19 cellular contexts compared by ENCODE assay signal in genomic region chr11:22860241-22860640, GRCh38. TPM values are rescaled to one million over a fixed set of nuclear protein-coding genes. Genes with fewer than 3 reads are reported as not detected.
DNase-seq lines count a peak whose midpoint lies in the region; ATAC-seq, FAIRE-seq and TF ChIP-seq lines count a peak whose summit lies in the region.
"Had no signal": no experiment of that assay in that cellular context is flagged by ENCODE, and none has a peak within 500 bp of the region (broad histone marks: within the 10 kb centered on the region; RNA-seq: fewer than 3 reads in every experiment).

Gene CCDC179, minus strand, starts transcription at chr11:22860474. Its CDS starts 53 bp downstream, at chr11:22860421.

- TF ChIP-seq EP300 in H1 (IDR thresholded peaks at IDR 0.05; ENCODE audit: borderline replicate concordance in 1 of 2, low read depth in 2 of 2, low read length in 2 of 2) = no peak

- no peak within 1 kb of the TSS for H3K56ac ChIP-seq in H1 (replicated peaks; ENCODE audit: insufficient read length, low read depth, low read length)

- 97% methylated on average over 4 of the region's 4 CpGs; no CpG with 5 or more reads in 1 of the 2 experiments for WGBS in H1 (ENCODE audit: extremely low coverage in 1 of 2, insufficient coverage in 1 of 2, insufficient read length in 1 of 2, insufficient replicate concordance in 2 of 2, low coverage in 1 of 2, low lambda C conversion rate in 2 of 2, missing lambda C conversion rate in 1 of 2), 2 experiments

- no peaks in the 10 kb centered on the region for H3K23me2 ChIP-seq in H1 (ENCODE audit: low read depth, low read length)

- H3K27me3 ChIP-seq in HCT116 (ENCODE audit: insufficient read depth, low read length) (no peaks in the 10 kb centered on the region), H1 (replicated peaks in 1 of 4; ENCODE audit: control insufficient read depth in 3 of 4, extremely low read depth in 1 of 4, insufficient read depth in 3 of 4, low read length in 3 of 4) (no peaks in the 10 kb centered on the region)
- H3K27me3 ChIP-seq: BE2C had no signal

- H3K18ac ChIP-seq in H1 (ENCODE audit: extremely low read depth, low read length) = no peak within 1 kb of the TSS

- H3K4me1 ChIP-seq in HCT116 (ENCODE audit: control insufficient read depth in 1 of 2, insufficient read depth in 2 of 2, low read length in 2 of 2) (no peaks in the 10 kb centered on the region), H1 (replicated peaks in 1 of 4; ENCODE audit: control insufficient read depth in 3 of 4, insufficient read depth in 4 of 4, low read length in 3 of 4) (no peaks in the 10 kb centered on the region)
- H3K4me1 ChIP-seq: A549, BE2C had no signal

- H4K20me1 ChIP-seq in HCT116 (ENCODE audit: insufficient read depth) (no peaks in the 10 kb centered on the region), H1 (replicated peaks in 1 of 2; ENCODE audit: control insufficient read depth in 1 of 2, insufficient read depth in 2 of 2, low read length in 2 of 2) (no peaks in the 10 kb centered on the region)

- H2BK12ac ChIP-seq in H1 (ENCODE audit: low read depth, low read length) = no peak within 1 kb of the TSS

- TF ChIP-seq RAD21 in HCT116 (IDR thresholded peaks at IDR 0.05; ENCODE audit: low read depth) = no peak
- no peak for TF ChIP-seq RAD21 in H1 (IDR thresholded peaks at IDR 0.05 in 1 of 2, conservative IDR thresholded peaks at IDR 0.05 in 1 of 2; ENCODE audit: low read depth in 2 of 2, low read length in 2 of 2)

- BruUV-seq in HCT116 (replicated peaks; lab: Mats Ljungman, UMichigan) = no TSS peak

- H3K27ac ChIP-seq in HCT116 (ENCODE audit: low read depth, low read length) (no peak within 1 kb of the TSS), H1 (ENCODE audit: low read depth, low read length) (no peak within 1 kb of the TSS)
- H3K27ac ChIP-seq: A549, C4-2B had no signal

- H3K9me3 Mint-ChIP-seq in progenitor cell of endocrine pancreas (ENCODE audit: low read depth) = peaks cover 13% of the 10 kb centered on the region
- no peaks in the 10 kb centered on the region for H3K9me3 Mint-ChIP-seq in activated T-helper 2 cell treated with anti-CD3 and anti-CD28 coated beads, Interferon-gamma antibody, Interleukin-2, Interleukin-4, amounts not matched to agents 10 μg/mL and 5 μg/mL and 100 μg/mL, durations not matched to agents 14 hours and 24 hours and 36 hours

- H3K36me3 ChIP-seq in HCT116 (ENCODE audit: control insufficient read depth in 1 of 2, insufficient read depth in 2 of 2, low read length in 2 of 2) = no peaks in the 10 kb centered on the region
- no peaks in the 10 kb centered on the region for H3K36me3 ChIP-seq in H1 (ENCODE audit: control insufficient read depth in 2 of 4, insufficient read depth in 4 of 4, low read length in 3 of 4)
- H3K36me3 ChIP-seq: BE2C had no signal

- no peak within 1 kb of the TSS for H3K23ac ChIP-seq in H1 (ENCODE audit: insufficient read length)

- peak within 1 kb of the TSS; percentile 59 for H3K4ac ChIP-seq in H1 (replicated peaks; ENCODE audit: insufficient read length, low read depth, low read length)

- TF ChIP-seq POLR2A in HCT116 (IDR thresholded peaks at IDR 0.05; ENCODE audit: borderline replicate concordance, extremely low read depth, insufficient read depth, insufficient read length) (no peak), H1 (IDR thresholded peaks at IDR 0.05; ENCODE audit: control extremely low read depth in 1 of 2, low read depth in 2 of 2, low read length in 2 of 2) (no peak)

- H3K79me2 ChIP-seq in HCT116 (ENCODE audit: insufficient read depth, low read length) = no peaks in the 10 kb centered on the region
- no peaks in the 10 kb centered on the region for H3K79me2 ChIP-seq in H1 (ENCODE audit: control insufficient read depth in 1 of 2, insufficient read depth in 2 of 2, low read length in 2 of 2)

- H3K9me3 ChIP-seq in HCT116 (ENCODE audit: control insufficient read depth in 1 of 2, insufficient read depth in 1 of 2, low read depth in 1 of 2, low read length in 2 of 2) (no peaks in the 10 kb centered on the region), H1 (ENCODE audit: insufficient read depth in 2 of 2, low read depth in 1 of 2, low read length in 1 of 2) (no peaks in the 10 kb centered on the region)
- H3K9me3 ChIP-seq: A549, BE2C had no signal

- H3K27ac Mint-ChIP-seq in progenitor cell of endocrine pancreas = peak within 1 kb of the TSS; percentile 34
- H3K27ac Mint-ChIP-seq in activated T-helper 2 cell treated with anti-CD3 and anti-CD28 coated beads, Interferon-gamma antibody, Interleukin-2, Interleukin-4, amounts not matched to agents 10 μg/mL and 5 μg/mL and 100 μg/mL, durations not matched to agents 14 hours and 24 hours and 36 hours = no peak within 1 kb of the TSS

- H2AFZ ChIP-seq in HCT116 (ENCODE audit: low read depth, low read length, poor library complexity, severe bottlenecking) = no peak within 1 kb of the TSS
- H2AFZ ChIP-seq in H1 (ENCODE audit: low read length) = no peak within 1 kb of the TSS

- H2BK20ac ChIP-seq in H1 (ENCODE audit: low read length) = no peak within 1 kb of the TSS

- H4K5ac ChIP-seq in H1 (ENCODE audit: insufficient read length, low read depth, low read length) = no peak within 1 kb of the TSS

- H2AK5ac ChIP-seq in H1 (ENCODE audit: low read depth, low read length) = no peak within 1 kb of the TSS

- no peak within 1 kb of the TSS for H3K4me2 ChIP-seq in HCT116 (ENCODE audit: low read length)
- no peak within 1 kb of the TSS for H3K4me2 ChIP-seq in H1 (ENCODE audit: insufficient read depth in 1 of 2, low read depth in 2 of 2, low read length in 2 of 2)
- H3K4me2 ChIP-seq: A549 had no signal

- H2BK5ac ChIP-seq in H1 (ENCODE audit: low read depth, low read length) = no peak within 1 kb of the TSS

- POLR2A ChIA-PET in HCT116 (lab: Charles Lee) (no interaction called here), H1 (lab: Charles Lee; ENCODE audit: partially characterized antibody) (no interaction called here)

- no peak within 1 kb of the TSS for H3K4me3 Mint-ChIP-seq in progenitor cell of endocrine pancreas (ENCODE audit: low read depth)
- no peak within 1 kb of the TSS for H3K4me3 Mint-ChIP-seq in activated T-helper 2 cell treated with anti-CD3 and anti-CD28 coated beads, Interferon-gamma antibody, Interleukin-2, Interleukin-4, amounts not matched to agents 10 μg/mL and 5 μg/mL and 100 μg/mL, durations not matched to agents 14 hours and 24 hours and 36 hours (ENCODE audit: low read depth)
- H3K4me3 Mint-ChIP-seq: CD4-positive, alpha-beta memory T cell; IgD-negative memory B cell had no signal

- no peak for FAIRE-seq in H1 (lab: Jason Lieb, UNC)
- FAIRE-seq: A549, G401.6, GM12891, H54 had no signal

- CTCF ChIA-PET in HCT116 (lab: Charles Lee) (no interaction called here), H1 (lab: Charles Lee; ENCODE audit: partially characterized antibody) (interaction anchor here (0.6 kb wide), 1 partner anchor 474 kb away, joined by 3 read pairs; no protein-coding TSS in a partner anchor)

- H3K9me2 ChIP-seq in HCT116 (ENCODE audit: insufficient read depth) = no peaks in the 10 kb centered on the region

- H3K9ac ChIP-seq in HCT116 (ENCODE audit: low read length) = no peak within 1 kb of the TSS
- no peak within 1 kb of the TSS for H3K9ac ChIP-seq in H1 (replicated peaks in 1 of 4; ENCODE audit: extremely low read depth in 1 of 4, low read depth in 3 of 4, low read length in 3 of 4)

- H2BK120ac ChIP-seq in H1 (replicated peaks; ENCODE audit: low read depth, low read length) = no peak within 1 kb of the TSS

- TF ChIP-seq CTCF in HCT116 (IDR thresholded peaks at IDR 0.05 in 2 of 3, conservative IDR thresholded peaks at IDR 0.05 in 1 of 3; ENCODE audit: borderline replicate concordance in 1 of 3, insufficient read depth in 1 of 3, low read depth in 2 of 3, low read length in 2 of 3) = no peak
- TF ChIP-seq CTCF in H1 (IDR thresholded peaks at IDR 0.05; ENCODE audit: control extremely low read depth in 1 of 3, insufficient read depth in 1 of 3, low read depth in 1 of 3, low read length in 3 of 3) = peak in 2 of 3 experiments; percentile 10 to 13; a peak in 2 of 4 replicates
- TF ChIP-seq CTCF in progenitor cell of endocrine pancreas (IDR thresholded peaks at IDR 0.05; ENCODE audit: unreplicated experiment) = no peak

- H3K79me1 ChIP-seq in H1 (ENCODE audit: low read depth, low read length) = no peaks in the 10 kb centered on the region

- RAD21 ChIA-PET in HCT116 (lab: Charles Lee; ENCODE audit: low non-redundant PET in 1 of 2, low total read pairs in 2 of 2, uncharacterized antibody in 2 of 2, unreplicated experiment in 2 of 2) = no interaction called here

- no peak within 1 kb of the TSS for H3K4me3 ChIP-seq in HCT116 (replicated peaks in 1 of 2; ENCODE audit: low read depth in 1 of 2, low read length in 2 of 2)
- no peak within 1 kb of the TSS for H3K4me3 ChIP-seq in H1 (ENCODE audit: extremely low read depth in 1 of 4, insufficient read depth in 2 of 4, low read depth in 3 of 4, low read length in 4 of 4)
- H3K4me3 ChIP-seq: A549 had no signal

- DNase-seq in HCT116 (ENCODE audit: low read depth, low spot score) (no peak), H1 (ENCODE audit: low read depth in 1 of 2, low spot score in 2 of 2) (no peak), progenitor cell of endocrine pancreas (ENCODE audit: low spot score, unreplicated experiment) (no peak), NCI-H226 (no peak), NCI-H446 (lab: John Stamatoyannopoulos, UW) (no peak)
- DNase-seq in activated T-helper 2 cell treated with anti-CD3 and anti-CD28 coated beads, Interferon-gamma antibody, Interleukin-2, Interleukin-4, amounts not matched to agents 10 μg/mL and 5 μg/mL and 100 μg/mL, durations not matched to agents 14 hours and 24 hours and 36 hours (ENCODE audit: low spot score) = no peak
- DNase-seq: BE2C; CD4-positive, alpha-beta memory T cell; DMS153; DMS79 treated with DMSO at 0.1 percent for 48 hours; EL had no signal

- peak; percentile 38; the same call in 1 of the 2 replicates for ATAC-seq in HCT116
- ATAC-seq: A549 had no signal

- intact Hi-C loops in HCT116 (cut with micrococcal nuclease) = no loop called here
- intact Hi-C loops in activated T-helper 2 cell treated with anti-CD3 and anti-CD28 coated beads, Interferon-gamma antibody, Interleukin-2, Interleukin-4, amounts not matched to agents 10 μg/mL and 5 μg/mL and 100 μg/mL, durations not matched to agents 14 hours and 24 hours and 36 hours (cut with micrococcal nuclease) = no loop called here

- H2BK15ac ChIP-seq in H1 (ENCODE audit: low read length) = no peak within 1 kb of the TSS

- no peaks in the 10 kb centered on the region for H3K27me3 Mint-ChIP-seq in progenitor cell of endocrine pancreas
- H3K27me3 Mint-ChIP-seq in activated T-helper 2 cell treated with anti-CD3 and anti-CD28 coated beads, Interferon-gamma antibody, Interleukin-2, Interleukin-4, amounts not matched to agents 10 μg/mL and 5 μg/mL and 100 μg/mL, durations not matched to agents 14 hours and 24 hours and 36 hours (ENCODE audit: low read depth) = no peaks in the 10 kb centered on the region
- H3K27me3 Mint-ChIP-seq: CD4-positive, alpha-beta memory T cell; IgD-negative memory B cell had no signal

- no peak within 1 kb of the TSS for H4K91ac ChIP-seq in H1 (replicated peaks; ENCODE audit: insufficient read length, low read length)

- no peaks in the 10 kb centered on the region for H3K36me3 Mint-ChIP-seq in progenitor cell of endocrine pancreas (ENCODE audit: insufficient read depth)
- no peaks in the 10 kb centered on the region for H3K36me3 Mint-ChIP-seq in activated T-helper 2 cell treated with anti-CD3 and anti-CD28 coated beads, Interferon-gamma antibody, Interleukin-2, Interleukin-4, amounts not matched to agents 10 μg/mL and 5 μg/mL and 100 μg/mL, durations not matched to agents 14 hours and 24 hours and 36 hours (ENCODE audit: low read depth)
- H3K36me3 Mint-ChIP-seq: IgD-negative memory B cell had no signal

- no peaks in the 10 kb centered on the region for H3K4me1 Mint-ChIP-seq in progenitor cell of endocrine pancreas (ENCODE audit: low read depth)
- no peaks in the 10 kb centered on the region for H3K4me1 Mint-ChIP-seq in activated T-helper 2 cell treated with anti-CD3 and anti-CD28 coated beads, Interferon-gamma antibody, Interleukin-2, Interleukin-4, amounts not matched to agents 10 μg/mL and 5 μg/mL and 100 μg/mL, durations not matched to agents 14 hours and 24 hours and 36 hours (ENCODE audit: low read depth)
- H3K4me1 Mint-ChIP-seq: CD4-positive, alpha-beta memory T cell; IgD-negative memory B cell had no signal

- H4K8ac ChIP-seq in H1 (ENCODE audit: extremely low read depth, insufficient read depth, low read length) = no peak within 1 kb of the TSS; the same call in 1 of the 2 replicates

- no peak within 1 kb of the TSS for H3K14ac ChIP-seq in H1 (ENCODE audit: insufficient read length)

RNA-seq across cellular contexts. Expression of gene CCDC179, which starts in this region (rescaled TPM):
- total RNA-seq in HCT116 (2021; ENCODE audit: unreplicated experiment) (not detected), progenitor cell of endocrine pancreas (not detected in 2 replicates)
- not detected in 2 replicates for polyA plus RNA-seq in HCT116 (2012)
- not detected in 2 replicates for total RNA-seq in H1 (2021; fragmentation: NEBNext Ultra II Directional; extraction: Animal tissue kit (Norgen Biotek cat#: 25700))
- polyA plus RNA-seq in H1 (2011; rRNA removed) = not detected in 2 replicates
- not detected for polyA plus RNA-seq in H1 (2011; cell fraction: cytosol; rRNA removed)
- not detected for polyA plus RNA-seq in H1 (2011; cell fraction: nucleus; rRNA removed)
- polyA plus RNA-seq in H1 (2012, experiment 1 of 2) = not detected in 4 replicates
- not detected for polyA plus RNA-seq in H1 (2012, experiment 2 of 2)
- not detected for polyA plus RNA-seq in H1 (2013, experiment 1 of 2)
- polyA plus RNA-seq in H1 (2013, experiment 2 of 2) = not detected
- not detected in 2 replicates for polyA minus RNA-seq in H1 (2011; rRNA and poly(A)+ RNA removed)
- not detected for polyA minus RNA-seq in H1 (2011; cell fraction: cytosol; rRNA and poly(A)+ RNA removed)
- not detected for polyA minus RNA-seq in H1 (2011; cell fraction: nucleus; rRNA and poly(A)+ RNA removed)
- not detected in 2 replicates for total RNA-seq in activated T-helper 2 cell treated with anti-CD3 and anti-CD28 coated beads, Interferon-gamma antibody, Interleukin-2, Interleukin-4, amounts not matched to agents 10 μg/mL and 5 μg/mL and 100 μg/mL, durations not matched to agents 14 hours and 24 hours and 36 hours
- total RNA-seq: CD4-positive, alpha-beta memory T cell; HT-29 had no signal
- polyA plus RNA-seq: A549; AG04450; CD4-positive, alpha-beta memory T cell; IgD-negative memory B cell had no signal

Comparison
In these comparisons a context has a peak if more than half of its experiments do, and no peak if none do; other contexts are left out.
1. Peak in ATAC-seq in HCT116; RNA of the gene not detected or under 1 TPM.
2. CTCF ChIP-seq: peak in H1 (2 of 3); none in HCT116 (0 of 3) and progenitor cell of endocrine pancreas (single experiment).
3. Of the 16 proteins assayed by ChIP-seq in both H1 and HCT116: peak only in H1: CTCF; only in HCT116: none; in both: none; in neither: 15.